Comparison of ENCODE assay signal across 1 cellular context in the genomic region with DNA sequence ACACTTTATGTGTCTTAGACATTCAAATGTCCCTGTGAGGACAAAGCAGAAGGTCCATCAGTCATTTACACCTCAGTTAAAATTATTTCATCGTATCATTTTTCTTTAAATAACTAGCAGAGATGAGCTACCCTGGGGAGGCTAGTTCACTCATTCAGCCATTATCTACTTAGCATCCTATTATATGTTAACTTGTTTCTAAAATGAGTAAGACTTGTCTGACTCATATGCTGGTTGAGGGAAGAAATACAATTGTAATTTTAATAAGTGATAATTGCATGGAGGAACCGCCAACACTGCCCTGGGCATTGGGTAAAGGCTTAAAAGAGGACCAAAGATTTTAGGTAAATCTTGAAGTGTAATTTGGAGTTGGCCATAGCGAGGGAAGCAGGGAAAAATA.
A peak's percentile ranks its signal among the peaks of the same experiment; 100 is the strongest.
TF ChIP-seq lines count a peak whose summit lies in the region.

No MANE protein-coding gene starts in this region.

TF ChIP-seq in endothelial cell of umbilical vein, 7 proteins besides CTCF, POLR2A, EP300 and RAD21:
- TF ChIP-seq FOS (IDR thresholded peaks at IDR 0.05; ENCODE audit: borderline replicate concordance, insufficient read depth, low read length) (peak; percentile 71), POLR2AphosphoS5 (IDR thresholded peaks at IDR 0.05; ENCODE audit: insufficient read depth, low read depth, low read length) (no peak)
TF ChIP-seq in endothelial cell of umbilical vein: peak in this region for 1.
